Comparison of ENCODE assay signal across 14 cellular contexts in the genomic region with DNA sequence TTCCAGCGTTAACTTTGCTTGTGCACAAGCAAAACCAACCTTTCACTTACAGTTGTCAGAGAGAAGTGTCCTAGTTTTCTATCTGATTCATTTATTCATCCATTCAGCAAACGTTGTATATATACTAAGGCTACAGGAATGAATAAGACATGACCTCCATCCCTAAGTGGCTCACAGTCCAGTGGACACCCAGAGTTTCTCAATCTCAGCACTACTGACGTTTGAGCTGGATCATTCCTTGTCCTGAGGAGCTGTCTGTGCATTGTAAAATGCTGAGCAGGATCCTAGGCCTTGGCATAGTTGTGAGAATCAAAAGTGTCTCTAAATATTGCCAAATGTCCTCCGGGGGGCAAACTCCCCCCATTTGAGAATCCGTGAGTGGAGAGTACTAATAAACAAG.
"Had no signal": no experiment of that assay in that cellular context is flagged by ENCODE, and none has a peak within 500 bp of the region (broad histone marks: within the 10 kb centered on the region; RNA-seq: fewer than 3 reads in every experiment).

No MANE protein-coding gene starts in this region.

- H3K9me3 ChIP-seq: thyroid gland had no signal

- H3K36me3 Mint-ChIP-seq: activated naive CD8-positive, alpha-beta T cell treated with anti-CD3 and anti-CD28 coated beads, Interleukin-2, amount 10 ng/mL, durations not matched to agents 7 days and 5 days; natural killer cell treated with Interleukin-12 subunit alpha and Interleukin-12 subunit beta and Interleukin-15 and Interleukin-18, amount 100 ng/mL, for 72 hours; stimulated activated memory B cell treated with anti-CD40 and anti-IgM and Interleukin-4, amounts not matched to agents 10 μg/mL and 1 μg/mL and 100 μg/mL, for 72 hours had no signal

- H3K9me3 Mint-ChIP-seq: activated CD4-positive, alpha-beta T cell treated with anti-CD3 and anti-CD28 coated beads, Interleukin-2, amount 10 ng/mL, durations not matched to agents 7 days and 5 days; activated naive CD8-positive, alpha-beta T cell treated with anti-CD3 and anti-CD28 coated beads, Interleukin-2, amount 10 ng/mL, durations not matched to agents 7 days and 5 days; natural killer cell treated with Interleukin-12 subunit alpha and Interleukin-12 subunit beta and Interleukin-15 and Interleukin-18, amount 100 ng/mL, for 72 hours; T-helper 2 cell treated with Interferon-gamma antibody and Interleukin-4, amounts not matched to agents 5 μg/mL and 100 μg/mL, for 36 hours had no signal

- ATAC-seq: natural killer cell treated with Interleukin-12 subunit alpha and Interleukin-12 subunit beta and Interleukin-15 and Interleukin-18, amount 100 ng/mL, for 72 hours; stimulated activated memory B cell treated with anti-CD40 and anti-IgM and Interleukin-4, amounts not matched to agents 10 μg/mL and 1 μg/mL and 100 μg/mL, for 72 hours had no signal

- H3K4me3 Mint-ChIP-seq: activated B cell treated with CpG ODN at 0.5 μM for 24 hours; activated CD4-positive, alpha-beta T cell treated with anti-CD3 and anti-CD28 coated beads, Interleukin-2, amount 10 ng/mL, durations not matched to agents 7 days and 5 days; activated naive CD8-positive, alpha-beta T cell treated with anti-CD3 and anti-CD28 coated beads, Interleukin-2, amount 10 ng/mL, durations not matched to agents 7 days and 5 days; natural killer cell treated with Interleukin-12 subunit alpha and Interleukin-12 subunit beta and Interleukin-15 and Interleukin-18, amount 100 ng/mL, for 72 hours; stimulated activated memory B cell treated with anti-CD40 and anti-IgM and Interleukin-4, amounts not matched to agents 10 μg/mL and 1 μg/mL and 100 μg/mL, for 72 hours; T-helper 2 cell treated with Interferon-gamma antibody and Interleukin-4, amounts not matched to agents 5 μg/mL and 100 μg/mL, for 36 hours had no signal

- H3K4me3 ChIP-seq: thyroid gland had no signal

- H3K27ac Mint-ChIP-seq: activated B cell treated with CpG ODN at 0.5 μM for 24 hours; activated CD4-positive, alpha-beta T cell treated with anti-CD3 and anti-CD28 coated beads, Interleukin-2, amount 10 ng/mL, durations not matched to agents 7 days and 5 days; activated naive CD8-positive, alpha-beta T cell treated with anti-CD3 and anti-CD28 coated beads, Interleukin-2, amount 10 ng/mL, durations not matched to agents 7 days and 5 days; natural killer cell treated with Interleukin-12 subunit alpha and Interleukin-12 subunit beta and Interleukin-15 and Interleukin-18, amount 100 ng/mL, for 72 hours; stimulated activated memory B cell treated with anti-CD40 and anti-IgM and Interleukin-4, amounts not matched to agents 10 μg/mL and 1 μg/mL and 100 μg/mL, for 72 hours; T-helper 2 cell treated with Interferon-gamma antibody and Interleukin-4, amounts not matched to agents 5 μg/mL and 100 μg/mL, for 36 hours had no signal

- H3K27me3 ChIP-seq: thyroid gland had no signal

- H3K4me1 Mint-ChIP-seq: activated B cell treated with CpG ODN at 0.5 μM for 24 hours; activated CD4-positive, alpha-beta T cell treated with anti-CD3 and anti-CD28 coated beads, Interleukin-2, amount 10 ng/mL, durations not matched to agents 7 days and 5 days; activated naive CD8-positive, alpha-beta T cell treated with anti-CD3 and anti-CD28 coated beads, Interleukin-2, amount 10 ng/mL, durations not matched to agents 7 days and 5 days; stimulated activated memory B cell treated with anti-CD40 and anti-IgM and Interleukin-4, amounts not matched to agents 10 μg/mL and 1 μg/mL and 100 μg/mL, for 72 hours had no signal

- DNase-seq: activated B cell treated with CpG ODN at 0.5 μM for 24 hours; activated CD4-positive, alpha-beta T cell treated with anti-CD3 and anti-CD28 coated beads, Interleukin-2, amount 10 ng/mL, durations not matched to agents 7 days and 5 days; activated CD8-positive, alpha-beta memory T cell treated with anti-CD3 and anti-CD28 coated beads for 24 hours; activated naive CD8-positive, alpha-beta T cell treated with anti-CD3 and anti-CD28 coated beads, Interleukin-2, amount 10 ng/mL, durations not matched to agents 7 days and 5 days; aorta; cerebellar nuclear complex; foreskin melanocyte; mesendoderm; retina; stimulated activated CD4-positive, alpha-beta T cell treated with anti-CD3 and anti-CD28 coated beads, Interleukin-2, amount 100 ng/mL, for 48 hours; thyroid gland had no signal

- H3K27ac ChIP-seq: thyroid gland had no signal
